In genomic region chr1:91502882-91503184, GRCh38 we compare ENCODE assay signal across 9 cellular contexts. TPM values are rescaled to one million over a fixed set of nuclear protein-coding genes. Genes with fewer than 3 reads are reported as not detected.
DNase-seq lines count a peak whose midpoint lies in the region; ATAC-seq, FAIRE-seq and TF ChIP-seq lines count a peak whose summit lies in the region.
"Had no signal": no experiment of that assay in that cellular context is flagged by ENCODE, and none has a peak within 500 bp of the region (broad histone marks: within the 10 kb centered on the region; RNA-seq: fewer than 3 reads in every experiment).

No MANE protein-coding gene starts in this region.

- H3K27ac ChIP-seq in astrocyte (ENCODE audit: low read depth, low read length) (no peak overlapping the region), esophagus squamous epithelium (no peak overlapping the region)
- H3K27ac ChIP-seq: epithelial cell of prostate had no signal

- no peaks in the 10 kb centered on the region for H3K27me3 Mint-ChIP-seq in activated CD8-positive, alpha-beta T cell treated with anti-CD3 and anti-CD28 coated beads for 36 hours
- H3K27me3 Mint-ChIP-seq in activated CD8-positive, alpha-beta T cell treated with anti-CD3 and anti-CD28 coated beads, Interleukin-2, amount 10 ng/mL, durations not matched to agents 7 days and 5 days (ENCODE audit: low read depth): no peaks in the 10 kb centered on the region
- H3K27me3 Mint-ChIP-seq in astrocyte (ENCODE audit: low read depth, unreplicated experiment): no peaks in the 10 kb centered on the region
- H3K27me3 Mint-ChIP-seq in stimulated activated naive CD8-positive, alpha-beta T cell treated with anti-CD3 and anti-CD28 coated beads, Interleukin-15, amount 100 ng/mL, for 72 hours: no peaks in the 10 kb centered on the region

- peaks cover 22% of the 10 kb centered on the region for H3K79me2 ChIP-seq in astrocyte (ENCODE audit: insufficient read depth, low read length)

- H3K4me3 ChIP-seq in NB4 (ENCODE audit: low read depth, low read length) (peak overlapping the region; percentile 88), astrocyte (ENCODE audit: insufficient read depth, low read depth, low read length) (no peak overlapping the region), skeletal muscle cell (ENCODE audit: low read depth, low read length) (no peak overlapping the region), esophagus squamous epithelium (no peak overlapping the region)

- ATAC-seq in activated CD8-positive, alpha-beta T cell treated with anti-CD3 and anti-CD28 coated beads for 36 hours: no peak
- ATAC-seq in activated CD8-positive, alpha-beta T cell treated with anti-CD3 and anti-CD28 coated beads, Interleukin-2, amount 10 ng/mL, durations not matched to agents 7 days and 5 days: no peak
- ATAC-seq in stimulated activated naive CD8-positive, alpha-beta T cell treated with anti-CD3 and anti-CD28 coated beads, Interleukin-15, amount 100 ng/mL, for 72 hours: no peak
- ATAC-seq in left colon: no peak

- H3K4me2 ChIP-seq in astrocyte (ENCODE audit: low read length): peak overlapping the region; percentile 94

- H3K4me1 Mint-ChIP-seq in activated CD8-positive, alpha-beta T cell treated with anti-CD3 and anti-CD28 coated beads for 36 hours (ENCODE audit: low read depth): peaks cover 18% of the 10 kb centered on the region
- H3K4me1 Mint-ChIP-seq in activated CD8-positive, alpha-beta T cell treated with anti-CD3 and anti-CD28 coated beads, Interleukin-2, amount 10 ng/mL, durations not matched to agents 7 days and 5 days (ENCODE audit: low read depth): peaks cover 26% of the 10 kb centered on the region
- H3K4me1 Mint-ChIP-seq in astrocyte (ENCODE audit: low read depth, unreplicated experiment): peaks cover 5% of the 10 kb centered on the region
- peaks cover 16% of the 10 kb centered on the region for H3K4me1 Mint-ChIP-seq in stimulated activated naive CD8-positive, alpha-beta T cell treated with anti-CD3 and anti-CD28 coated beads, Interleukin-15, amount 100 ng/mL, for 72 hours

- TF ChIP-seq POLR2A in NB4 (IDR thresholded peaks at IDR 0.05; ENCODE audit: extremely low read depth, insufficient read length) (no peak), esophagus squamous epithelium (IDR thresholded peaks at IDR 0.05) (no peak)

- CTCF ChIA-PET in activated CD8-positive, alpha-beta T cell treated with anti-CD3 and anti-CD28 coated beads for 36 hours (lab: Charles Lee): interaction anchor here (1.5 to 2.0 kb wide), 3 partner anchors 21 to 382 kb away, joined by 3 to 8 read pairs (median 4); no protein-coding TSS in a partner anchor
- CTCF ChIA-PET in activated CD8-positive, alpha-beta T cell treated with anti-CD3 and anti-CD28 coated beads, Interleukin-2, amount 10 ng/mL, durations not matched to agents 7 days and 5 days (lab: Charles Lee): interaction anchor here (0.6 to 2.6 kb wide), 8 partner anchors 10 to 494 kb away, joined by 3 to 17 read pairs (median 4); partner anchors contain the start of gene TGFBR3

- H3K4me3 Mint-ChIP-seq in activated CD8-positive, alpha-beta T cell treated with anti-CD3 and anti-CD28 coated beads for 36 hours: no peak overlapping the region
- no peak overlapping the region for H3K4me3 Mint-ChIP-seq in activated CD8-positive, alpha-beta T cell treated with anti-CD3 and anti-CD28 coated beads, Interleukin-2, amount 10 ng/mL, durations not matched to agents 7 days and 5 days
- H3K4me3 Mint-ChIP-seq in astrocyte (ENCODE audit: unreplicated experiment): no peak overlapping the region
- H3K4me3 Mint-ChIP-seq in stimulated activated naive CD8-positive, alpha-beta T cell treated with anti-CD3 and anti-CD28 coated beads, Interleukin-15, amount 100 ng/mL, for 72 hours: peak overlapping the region in 1 of 2 donors; percentile 27

- intact Hi-C loops in activated CD8-positive, alpha-beta T cell treated with anti-CD3 and anti-CD28 coated beads for 36 hours (cut with micrococcal nuclease): no loop called here
- intact Hi-C loops in esophagus squamous epithelium (cut with DNase I): no loop called here
- intact Hi-C loops in left colon (cut with DNase I, micrococcal nuclease): no loop called here

- DNase-seq in activated CD8-positive, alpha-beta T cell treated with anti-CD3 and anti-CD28 coated beads for 36 hours: no peak
- no peak for DNase-seq in activated CD8-positive, alpha-beta T cell treated with anti-CD3 and anti-CD28 coated beads, Interleukin-2, amount 10 ng/mL, durations not matched to agents 7 days and 5 days
- DNase-seq in NB4 (ENCODE audit: low read depth): peak; percentile 51
- DNase-seq in astrocyte (ENCODE audit: low read depth): peak; percentile 24
- peak; percentile 4 for DNase-seq in skeletal muscle cell (ENCODE audit: low read depth)
- no peak for DNase-seq in stimulated activated naive CD8-positive, alpha-beta T cell treated with anti-CD3 and anti-CD28 coated beads, Interleukin-15, amount 100 ng/mL, for 72 hours
- no peak for DNase-seq in esophagus squamous epithelium (lab: John Stamatoyannopoulos, UW)
- DNase-seq in left colon: no peak

- H3K9me3 ChIP-seq in astrocyte (ENCODE audit: insufficient read depth, low read depth, low read length) (no peaks in the 10 kb centered on the region), esophagus squamous epithelium (no peaks in the 10 kb centered on the region)

- H3K4me1 ChIP-seq in astrocyte (ENCODE audit: insufficient read depth, low read length) (peaks cover 13% of the 10 kb centered on the region), esophagus squamous epithelium (peaks cover 4 to 22% (median 15%) of the 10 kb centered on the region in 3 donors)

- H3K9me3 Mint-ChIP-seq in activated CD8-positive, alpha-beta T cell treated with anti-CD3 and anti-CD28 coated beads for 36 hours: no peaks in the 10 kb centered on the region
- no peaks in the 10 kb centered on the region for H3K9me3 Mint-ChIP-seq in activated CD8-positive, alpha-beta T cell treated with anti-CD3 and anti-CD28 coated beads, Interleukin-2, amount 10 ng/mL, durations not matched to agents 7 days and 5 days (ENCODE audit: insufficient read depth)
- no peaks in the 10 kb centered on the region for H3K9me3 Mint-ChIP-seq in astrocyte (ENCODE audit: unreplicated experiment)
- H3K9me3 Mint-ChIP-seq in stimulated activated naive CD8-positive, alpha-beta T cell treated with anti-CD3 and anti-CD28 coated beads, Interleukin-15, amount 100 ng/mL, for 72 hours: no peaks in the 10 kb centered on the region

- H3K36me3 Mint-ChIP-seq in activated CD8-positive, alpha-beta T cell treated with anti-CD3 and anti-CD28 coated beads for 36 hours (ENCODE audit: low read depth): peaks cover 21% of the 10 kb centered on the region
- H3K36me3 Mint-ChIP-seq in activated CD8-positive, alpha-beta T cell treated with anti-CD3 and anti-CD28 coated beads, Interleukin-2, amount 10 ng/mL, durations not matched to agents 7 days and 5 days (ENCODE audit: low read depth): peaks cover 25% of the 10 kb centered on the region
- H3K36me3 Mint-ChIP-seq in astrocyte (ENCODE audit: low read depth, unreplicated experiment): no peaks in the 10 kb centered on the region

- no peak for TF ChIP-seq CTCF in activated CD8-positive, alpha-beta T cell treated with anti-CD3 and anti-CD28 coated beads for 36 hours (IDR thresholded peaks at IDR 0.05)
- no peak for TF ChIP-seq CTCF in NB4 (IDR thresholded peaks at IDR 0.05; ENCODE audit: low read depth, low read length)
- TF ChIP-seq CTCF in astrocyte (IDR thresholded peaks at IDR 0.05; ENCODE audit: insufficient read depth, low read depth, low read length): peak; percentile 28
- no peak for TF ChIP-seq CTCF in esophagus squamous epithelium (IDR thresholded peaks at IDR 0.05)

- no peak for FAIRE-seq in astrocyte (lab: Jason Lieb, UNC)

- POLR2A ChIA-PET in activated CD8-positive, alpha-beta T cell treated with anti-CD3 and anti-CD28 coated beads for 36 hours (lab: Charles Lee): interaction anchor here (1.3 kb wide), 1 partner anchor 318 kb away, joined by 5 read pairs; no protein-coding TSS in a partner anchor
- POLR2A ChIA-PET in activated CD8-positive, alpha-beta T cell treated with anti-CD3 and anti-CD28 coated beads, Interleukin-2, amount 10 ng/mL, durations not matched to agents 7 days and 5 days (lab: Charles Lee): no interaction called here

- peak overlapping the region; percentile 31 for H3K27ac Mint-ChIP-seq in activated CD8-positive, alpha-beta T cell treated with anti-CD3 and anti-CD28 coated beads for 36 hours
- H3K27ac Mint-ChIP-seq in activated CD8-positive, alpha-beta T cell treated with anti-CD3 and anti-CD28 coated beads, Interleukin-2, amount 10 ng/mL, durations not matched to agents 7 days and 5 days: no peak overlapping the region
- no peak overlapping the region for H3K27ac Mint-ChIP-seq in astrocyte (ENCODE audit: unreplicated experiment)
- peak overlapping the region in 1 of 2 donors; percentile 40 for H3K27ac Mint-ChIP-seq in stimulated activated naive CD8-positive, alpha-beta T cell treated with anti-CD3 and anti-CD28 coated beads, Interleukin-15, amount 100 ng/mL, for 72 hours

- H3K36me3 ChIP-seq in astrocyte (ENCODE audit: insufficient read depth, low read length): no peaks in the 10 kb centered on the region
- no peaks in the 10 kb centered on the region for H3K36me3 ChIP-seq in esophagus squamous epithelium

- WGBS in esophagus squamous epithelium, 2 donors: 61 to 82% methylated on average over 1 of the region's 1 CpG

- H4K20me1 ChIP-seq in astrocyte (ENCODE audit: insufficient read depth, low read length): no peaks in the 10 kb centered on the region

- H3K9ac ChIP-seq in astrocyte (ENCODE audit: low read length): peak overlapping the region; percentile 8

- H3K27me3 ChIP-seq in astrocyte (ENCODE audit: insufficient read depth, low read length) (no peaks in the 10 kb centered on the region), esophagus squamous epithelium (no peaks in the 10 kb centered on the region)

- H2AFZ ChIP-seq in astrocyte (ENCODE audit: low read depth, low read length): no peak overlapping the region

RNA-seq across cellular contexts. Expression of gene CDC7, which starts 2.2 kb away (rescaled TPM):
- total RNA-seq in activated CD8-positive, alpha-beta T cell treated with anti-CD3 and anti-CD28 coated beads for 36 hours: 10 to 100 TPM; 28.0 to 30.3 TPM
- total RNA-seq in activated CD8-positive, alpha-beta T cell treated with anti-CD3 and anti-CD28 coated beads, Interleukin-2, amount 10 ng/mL, durations not matched to agents 7 days and 5 days: 10 to 100 TPM; 26.5 to 27.7 TPM
- total RNA-seq in astrocyte: 3.3 and 4.0 TPM in 2 replicates
- total RNA-seq in esophagus squamous epithelium: 1 to 10 TPM; 2.0 to 6.8 (median 4.1) TPM
- 1 to 10 TPM; 1.1 to 3.8 TPM for total RNA-seq in left colon

Comparison
In these comparisons a context has a peak if more than half of its experiments do, and no peak if none do; other contexts are left out.
1. DNase-seq: peak in NB4 (single experiment), astrocyte (single experiment) and skeletal muscle cell (single experiment); none in activated CD8-positive, alpha-beta T cell treated with anti-CD3 and anti-CD28 coated beads for 36 hours (single experiment), activated CD8-positive, alpha-beta T cell treated with anti-CD3 and anti-CD28 coated beads, Interleukin-2, amount 10 ng/mL, durations not matched to agents 7 days and 5 days (single experiment), stimulated activated naive CD8-positive, alpha-beta T cell treated with anti-CD3 and anti-CD28 coated beads, Interleukin-15, amount 100 ng/mL, for 72 hours (0 of 2), esophagus squamous epithelium (single experiment) and left colon (0 of 2).